1 cellular context compared by ENCODE assay signal in genomic region chr6:28809947-28810654, GRCh38.
TF ChIP-seq lines count a peak whose summit lies in the region.

No MANE protein-coding gene starts in this region.

TF ChIP-seq in HEK293, 187 proteins besides CTCF, POLR2A, EP300 and RAD21 (continued from another document):
- TF ChIP-seq, protein P1, sequence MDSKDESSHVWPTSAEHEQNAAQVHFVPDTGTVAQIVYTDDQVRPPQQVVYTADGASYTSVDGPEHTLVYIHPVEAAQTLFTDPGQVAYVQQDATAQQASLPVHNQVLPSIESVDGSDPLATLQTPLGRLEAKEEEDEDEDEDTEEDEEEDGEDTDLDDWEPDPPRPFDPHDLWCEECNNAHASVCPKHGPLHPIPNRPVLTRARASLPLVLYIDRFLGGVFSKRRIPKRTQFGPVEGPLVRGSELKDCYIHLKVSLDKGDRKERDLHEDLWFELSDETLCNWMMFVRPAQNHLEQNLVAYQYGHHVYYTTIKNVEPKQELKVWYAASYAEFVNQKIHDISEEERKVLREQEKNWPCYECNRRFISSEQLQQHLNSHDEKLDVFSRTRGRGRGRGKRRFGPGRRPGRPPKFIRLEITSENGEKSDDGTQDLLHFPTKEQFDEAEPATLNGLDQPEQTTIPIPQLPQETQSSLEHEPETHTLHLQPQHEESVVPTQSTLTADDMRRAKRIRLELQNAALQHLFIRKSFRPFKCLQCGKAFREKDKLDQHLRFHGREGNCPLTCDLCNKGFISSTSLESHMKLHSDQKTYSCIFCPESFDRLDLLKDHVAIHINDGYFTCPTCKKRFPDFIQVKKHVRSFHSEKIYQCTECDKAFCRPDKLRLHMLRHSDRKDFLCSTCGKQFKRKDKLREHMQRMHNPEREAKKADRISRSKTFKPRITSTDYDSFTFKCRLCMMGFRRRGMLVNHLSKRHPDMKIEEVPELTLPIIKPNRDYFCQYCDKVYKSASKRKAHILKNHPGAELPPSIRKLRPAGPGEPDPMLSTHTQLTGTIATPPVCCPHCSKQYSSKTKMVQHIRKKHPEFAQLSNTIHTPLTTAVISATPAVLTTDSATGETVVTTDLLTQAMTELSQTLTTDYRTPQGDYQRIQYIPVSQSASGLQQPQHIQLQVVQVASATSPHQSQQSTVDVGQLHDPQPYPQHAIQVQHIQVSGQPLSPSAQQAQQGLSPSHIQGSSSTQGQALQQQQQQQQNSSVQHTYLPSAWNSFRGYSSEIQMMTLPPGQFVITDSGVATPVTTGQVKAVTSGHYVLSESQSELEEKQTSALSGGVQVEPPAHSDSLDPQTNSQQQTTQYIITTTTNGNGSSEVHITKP (tag by site-specific recombination; IDR thresholded peaks at IDR 0.05): peak; percentile 91
- TF ChIP-seq ZNF654 (tag by site-specific recombination; IDR thresholded peaks at IDR 0.05; ENCODE audit: low read depth) (peak; percentile 15), SP7 (tag by site-specific recombination; IDR thresholded peaks at IDR 0.05) (peak; percentile 40; the same call in 1 of the 2 replicates), ZNF473 (tag by site-specific recombination; IDR thresholded peaks at IDR 0.05) (no peak), ZNF292 (tag by site-specific recombination; IDR thresholded peaks at IDR 0.05; ENCODE audit: borderline replicate concordance, low read depth) (no peak), ZNF16 (tag by site-specific recombination; IDR thresholded peaks at IDR 0.05; ENCODE audit: low read depth) (no peak), ZNF558 (tag by site-specific recombination; IDR thresholded peaks at IDR 0.05) (no peak), ZNF155 (tag by site-specific recombination; IDR thresholded peaks at IDR 0.05) (no peak), GLIS2 (tag by site-specific recombination; IDR thresholded peaks at IDR 0.05) (no peak), ZNF501 (tag by site-specific recombination; IDR thresholded peaks at IDR 0.05) (peak; percentile 21; the same call in 1 of the 2 replicates), ZFP37 (tag by site-specific recombination; IDR thresholded peaks at IDR 0.05) (peak; percentile 50; the same call in 1 of the 2 replicates), ZNF2 (tag by site-specific recombination; IDR thresholded peaks at IDR 0.05) (peak; percentile 67; the same call in 1 of the 2 replicates), ZNF623 (tag by site-specific recombination; IDR thresholded peaks at IDR 0.05) (no peak), ZNF404 (tag by site-specific recombination; IDR thresholded peaks at IDR 0.05) (no peak), ZNF394 (tag by site-specific recombination; IDR thresholded peaks at IDR 0.05; ENCODE audit: borderline replicate concordance) (peak; percentile 60; the same call in 1 of the 2 replicates), PRDM1 (tag by site-specific recombination; IDR thresholded peaks at IDR 0.05) (peak; percentile 91), ZNF366 (tag by site-specific recombination; conservative IDR thresholded peaks at IDR 0.05) (peak; percentile 100), ZNF221 (tag by site-specific recombination; IDR thresholded peaks at IDR 0.05; ENCODE audit: borderline replicate concordance) (peak; percentile 71; the same call in 1 of the 2 replicates), ZNF580 (tag by site-specific recombination; IDR thresholded peaks at IDR 0.05) (peak; percentile 16; the same call in 1 of the 2 replicates), ZNF600 (tag by site-specific recombination; IDR thresholded peaks at IDR 0.05) (peak; percentile 98), ZNF341 (tag by site-specific recombination; IDR thresholded peaks at IDR 0.05; ENCODE audit: low read depth) (peak; percentile 74), KLF7 (tag by site-specific recombination; IDR thresholded peaks at IDR 0.05; ENCODE audit: borderline replicate concordance) (no peak), ZNF391 (tag by site-specific recombination; IDR thresholded peaks at IDR 0.05; ENCODE audit: borderline replicate concordance, low read depth) (peak; percentile 86; the same call in 1 of the 2 replicates), OSR2 (tag by site-specific recombination; IDR thresholded peaks at IDR 0.05) (peak; percentile 79), ZEB2 (tag by site-specific recombination; IDR thresholded peaks at IDR 0.05) (peak; percentile 52; the same call in 1 of the 2 replicates), ZNF248 (tag by site-specific recombination; IDR thresholded peaks at IDR 0.05) (no peak), PBX3 (CRISPR knock-in tag; IDR thresholded peaks at IDR 0.05) (no peak), WT1 (tag by site-specific recombination; IDR thresholded peaks at IDR 0.05) (peak; percentile 23; the same call in 1 of the 2 replicates), ZBTB48 (tag by site-specific recombination; IDR thresholded peaks at IDR 0.05) (peak; percentile 73), ZNF585B (tag by site-specific recombination; IDR thresholded peaks at IDR 0.05) (no peak), INSM2 (tag by site-specific recombination; IDR thresholded peaks at IDR 0.05) (0 out of 2 replicates have a peak, but pooled peaks have one; percentile 41), ZNF354C (tag by site-specific recombination; IDR thresholded peaks at IDR 0.05; ENCODE audit: borderline replicate concordance, low read depth) (no peak), IKZF3 (tag by site-specific recombination; IDR thresholded peaks at IDR 0.05) (peak; percentile 90)
- TF ChIP-seq, protein P2, sequence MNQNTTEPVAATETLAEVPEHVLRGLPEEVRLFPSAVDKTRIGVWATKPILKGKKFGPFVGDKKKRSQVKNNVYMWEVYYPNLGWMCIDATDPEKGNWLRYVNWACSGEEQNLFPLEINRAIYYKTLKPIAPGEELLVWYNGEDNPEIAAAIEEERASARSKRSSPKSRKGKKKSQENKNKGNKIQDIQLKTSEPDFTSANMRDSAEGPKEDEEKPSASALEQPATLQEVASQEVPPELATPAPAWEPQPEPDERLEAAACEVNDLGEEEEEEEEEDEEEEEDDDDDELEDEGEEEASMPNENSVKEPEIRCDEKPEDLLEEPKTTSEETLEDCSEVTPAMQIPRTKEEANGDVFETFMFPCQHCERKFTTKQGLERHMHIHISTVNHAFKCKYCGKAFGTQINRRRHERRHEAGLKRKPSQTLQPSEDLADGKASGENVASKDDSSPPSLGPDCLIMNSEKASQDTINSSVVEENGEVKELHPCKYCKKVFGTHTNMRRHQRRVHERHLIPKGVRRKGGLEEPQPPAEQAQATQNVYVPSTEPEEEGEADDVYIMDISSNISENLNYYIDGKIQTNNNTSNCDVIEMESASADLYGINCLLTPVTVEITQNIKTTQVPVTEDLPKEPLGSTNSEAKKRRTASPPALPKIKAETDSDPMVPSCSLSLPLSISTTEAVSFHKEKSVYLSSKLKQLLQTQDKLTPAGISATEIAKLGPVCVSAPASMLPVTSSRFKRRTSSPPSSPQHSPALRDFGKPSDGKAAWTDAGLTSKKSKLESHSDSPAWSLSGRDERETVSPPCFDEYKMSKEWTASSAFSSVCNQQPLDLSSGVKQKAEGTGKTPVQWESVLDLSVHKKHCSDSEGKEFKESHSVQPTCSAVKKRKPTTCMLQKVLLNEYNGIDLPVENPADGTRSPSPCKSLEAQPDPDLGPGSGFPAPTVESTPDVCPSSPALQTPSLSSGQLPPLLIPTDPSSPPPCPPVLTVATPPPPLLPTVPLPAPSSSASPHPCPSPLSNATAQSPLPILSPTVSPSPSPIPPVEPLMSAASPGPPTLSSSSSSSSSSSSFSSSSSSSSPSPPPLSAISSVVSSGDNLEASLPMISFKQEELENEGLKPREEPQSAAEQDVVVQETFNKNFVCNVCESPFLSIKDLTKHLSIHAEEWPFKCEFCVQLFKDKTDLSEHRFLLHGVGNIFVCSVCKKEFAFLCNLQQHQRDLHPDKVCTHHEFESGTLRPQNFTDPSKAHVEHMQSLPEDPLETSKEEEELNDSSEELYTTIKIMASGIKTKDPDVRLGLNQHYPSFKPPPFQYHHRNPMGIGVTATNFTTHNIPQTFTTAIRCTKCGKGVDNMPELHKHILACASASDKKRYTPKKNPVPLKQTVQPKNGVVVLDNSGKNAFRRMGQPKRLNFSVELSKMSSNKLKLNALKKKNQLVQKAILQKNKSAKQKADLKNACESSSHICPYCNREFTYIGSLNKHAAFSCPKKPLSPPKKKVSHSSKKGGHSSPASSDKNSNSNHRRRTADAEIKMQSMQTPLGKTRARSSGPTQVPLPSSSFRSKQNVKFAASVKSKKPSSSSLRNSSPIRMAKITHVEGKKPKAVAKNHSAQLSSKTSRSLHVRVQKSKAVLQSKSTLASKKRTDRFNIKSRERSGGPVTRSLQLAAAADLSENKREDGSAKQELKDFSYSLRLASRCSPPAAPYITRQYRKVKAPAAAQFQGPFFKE (tag by site-specific recombination; IDR thresholded peaks at IDR 0.05; ENCODE audit: borderline replicate concordance): no peak
TF ChIP-seq in HEK293: peak in this region for 29.
